2 cellular contexts compared by ENCODE assay signal in genomic region chr6:39941820-39942219, GRCh38.
TF ChIP-seq lines count a peak whose summit lies in the region.

No MANE protein-coding gene starts in this region.

TF ChIP-seq in HepG2, 621 proteins besides CTCF, POLR2A, EP300 and RAD21:
- TF ChIP-seq BCL3 (CRISPR knock-in tag; IDR thresholded peaks at IDR 0.05) (no peak), KLF6 (CRISPR knock-in tag; IDR thresholded peaks at IDR 0.05) (no peak), ZFYVE20 (CRISPR knock-in tag; IDR thresholded peaks at IDR 0.05; ENCODE audit: borderline replicate concordance, low read depth) (no peak), YY1 (IDR thresholded peaks at IDR 0.05; ENCODE audit: insufficient read depth, insufficient replicate concordance, low read depth, low read length) (no peak), HINFP (CRISPR knock-in tag; IDR thresholded peaks at IDR 0.05; ENCODE audit: low read depth) (no peak), ZNF205 (CRISPR knock-in tag; IDR thresholded peaks at IDR 0.05) (no peak), TSC22D2 (CRISPR knock-in tag; IDR thresholded peaks at IDR 0.05; ENCODE audit: borderline replicate concordance) (no peak)
- TF ChIP-seq, protein P1, sequence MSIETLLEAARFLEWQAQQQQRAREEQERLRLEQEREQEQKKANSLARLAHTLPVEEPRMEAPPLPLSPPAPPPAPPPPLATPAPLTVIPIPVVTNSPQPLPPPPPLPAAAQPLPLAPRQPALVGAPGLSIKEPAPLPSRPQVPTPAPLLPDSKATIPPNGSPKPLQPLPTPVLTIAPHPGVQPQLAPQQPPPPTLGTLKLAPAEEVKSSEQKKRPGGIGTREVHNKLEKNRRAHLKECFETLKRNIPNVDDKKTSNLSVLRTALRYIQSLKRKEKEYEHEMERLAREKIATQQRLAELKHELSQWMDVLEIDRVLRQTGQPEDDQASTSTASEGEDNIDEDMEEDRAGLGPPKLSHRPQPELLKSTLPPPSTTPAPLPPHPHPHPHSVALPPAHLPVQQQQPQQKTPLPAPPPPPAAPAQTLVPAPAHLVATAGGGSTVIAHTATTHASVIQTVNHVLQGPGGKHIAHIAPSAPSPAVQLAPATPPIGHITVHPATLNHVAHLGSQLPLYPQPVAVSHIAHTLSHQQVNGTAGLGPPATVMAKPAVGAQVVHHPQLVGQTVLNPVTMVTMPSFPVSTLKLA (IDR thresholded peaks at IDR 0.05) = peak; percentile 65

TF ChIP-seq in H1, 55 proteins besides CTCF, POLR2A, EP300 and RAD21:
- TF ChIP-seq TAF1 (IDR thresholded peaks at IDR 0.05; ENCODE audit: low read depth, low read length) (no peak), CHD2 (IDR thresholded peaks at IDR 0.05; ENCODE audit: low read length) (no peak), SP1 (IDR thresholded peaks at IDR 0.05; ENCODE audit: low read depth, low read length) (no peak), BACH1 (IDR thresholded peaks at IDR 0.05; ENCODE audit: low read length) (no peak), E2F6 (IDR thresholded peaks at IDR 0.05) (no peak), SP4 (IDR thresholded peaks at IDR 0.05; ENCODE audit: low read length) (no peak), HDAC2 (IDR thresholded peaks at IDR 0.05; ENCODE audit: borderline replicate concordance in 1 of 2, low read depth in 2 of 2, low read length in 2 of 2) (no peak), TAF7 (optimal IDR thresholded peaks at IDR 0.05; ENCODE audit: borderline replicate concordance, low read depth, low read length) (no peak), TEAD4 (IDR thresholded peaks at IDR 0.05; ENCODE audit: low read depth, low read length) (no peak), ZNF274 (IDR thresholded peaks at IDR 0.05; ENCODE audit: borderline replicate concordance, extremely low read depth, low read length) (no peak), CREB1 (IDR thresholded peaks at IDR 0.05) (no peak), NANOG (IDR thresholded peaks at IDR 0.05; ENCODE audit: insufficient read depth, low read depth, low read length, poor library complexity, severe bottlenecking) (no peak), CTBP2 (IDR thresholded peaks at IDR 0.05; ENCODE audit: borderline replicate concordance, insufficient read depth, insufficient read length, low read length) (no peak), SUZ12 (IDR thresholded peaks at IDR 0.05; ENCODE audit: low read length) (no peak)
